ENCODE assay signal across 25 cellular contexts in genomic region chr13:94058821-94059360, GRCh38.
"Had no signal": no experiment of that assay in that cellular context is flagged by ENCODE, and none has a peak within 500 bp of the region (broad histone marks: within the 10 kb centered on the region; RNA-seq: fewer than 3 reads in every experiment).

No MANE protein-coding gene starts in this region.

- H3K27ac ChIP-seq: foreskin keratinocyte, gastroesophageal sphincter, lower lobe of right lung, neutrophil, pancreas, right atrium auricular region, spleen, thoracic aorta, tibial nerve, upper lobe of left lung had no signal

- H3K4me1 Mint-ChIP-seq: natural killer cell; stimulated activated memory B cell treated with anti-CD40 and anti-IgM and Interleukin-4, amounts not matched to agents 10 μg/mL and 1 μg/mL and 100 μg/mL, for 72 hours had no signal

- H3K9me3 ChIP-seq: gastroesophageal sphincter, lower lobe of right lung, neutrophil, pancreas, right atrium auricular region, sigmoid colon, spleen, thoracic aorta, tibial nerve, upper lobe of left lung had no signal

- H3K27me3 Mint-ChIP-seq: stimulated activated memory B cell treated with anti-CD40 and anti-IgM and Interleukin-4, amounts not matched to agents 10 μg/mL and 1 μg/mL and 100 μg/mL, for 72 hours had no signal

- FAIRE-seq: keratinocyte, pancreas, urothelium cell line had no signal

- DNase-seq: cerebellar nuclear complex; cortex of kidney; effector memory CD8-positive, alpha-beta T cell; foreskin keratinocyte; glutamatergic neuron; hypothalamus; immature natural killer cell; left ventricle myocardium superior; lower lobe of right lung; natural killer cell; pancreas; sigmoid colon; spleen; stimulated activated CD4-positive, alpha-beta T cell treated with anti-CD3 and anti-CD28 coated beads, Interleukin-4, amount 100 ng/mL, for 4 hours; upper lobe of left lung had no signal

- H3K9me3 Mint-ChIP-seq: effector memory CD8-positive, alpha-beta T cell; immature natural killer cell; natural killer cell; neural crest cell; stimulated activated memory B cell treated with anti-CD40 and anti-IgM and Interleukin-4, amounts not matched to agents 10 μg/mL and 1 μg/mL and 100 μg/mL, for 72 hours; stimulated activated naive CD8-positive, alpha-beta T cell treated with anti-CD3 and anti-CD28 coated beads, Interleukin-15, Interleukin-2, amounts not matched to agents 100 ng/mL and 50 ng/mL, for 24 hours had no signal

- H3K27ac Mint-ChIP-seq: effector memory CD8-positive, alpha-beta T cell; immature natural killer cell; natural killer cell; stimulated activated memory B cell treated with anti-CD40 and anti-IgM and Interleukin-4, amounts not matched to agents 10 μg/mL and 1 μg/mL and 100 μg/mL, for 72 hours; stimulated activated naive CD8-positive, alpha-beta T cell treated with anti-CD3 and anti-CD28 coated beads, Interleukin-15, Interleukin-2, amounts not matched to agents 100 ng/mL and 50 ng/mL, for 24 hours had no signal

- H3K36me3 ChIP-seq: gastroesophageal sphincter, lower lobe of right lung, neutrophil, pancreas, right atrium auricular region, sigmoid colon, spleen, thoracic aorta, tibial nerve, upper lobe of left lung had no signal

- H3K36me3 Mint-ChIP-seq: immature natural killer cell; natural killer cell; stimulated activated memory B cell treated with anti-CD40 and anti-IgM and Interleukin-4, amounts not matched to agents 10 μg/mL and 1 μg/mL and 100 μg/mL, for 72 hours had no signal

- H3K4me3 Mint-ChIP-seq: effector memory CD8-positive, alpha-beta T cell; immature natural killer cell; natural killer cell; neural crest cell; stimulated activated memory B cell treated with anti-CD40 and anti-IgM and Interleukin-4, amounts not matched to agents 10 μg/mL and 1 μg/mL and 100 μg/mL, for 72 hours; stimulated activated naive CD8-positive, alpha-beta T cell treated with anti-CD3 and anti-CD28 coated beads, Interleukin-15, Interleukin-2, amounts not matched to agents 100 ng/mL and 50 ng/mL, for 24 hours had no signal

- H3K27me3 ChIP-seq: foreskin keratinocyte, gastroesophageal sphincter, neutrophil, pancreas, right atrium auricular region, sigmoid colon, spleen, tibial nerve, upper lobe of left lung had no signal

- ATAC-seq: effector memory CD8-positive, alpha-beta T cell; foreskin keratinocyte; gastroesophageal sphincter; left ventricle myocardium superior; lower lobe of right lung; natural killer cell; stimulated activated memory B cell treated with anti-CD40 and anti-IgM and Interleukin-4, amounts not matched to agents 10 μg/mL and 1 μg/mL and 100 μg/mL, for 72 hours had no signal

- H3K4me3 ChIP-seq: gastroesophageal sphincter, lower lobe of right lung, pancreas, right atrium auricular region, sigmoid colon, spleen, thoracic aorta, tibial nerve, upper lobe of left lung had no signal
